8 cellular contexts compared by ENCODE assay signal in the genomic region with DNA sequence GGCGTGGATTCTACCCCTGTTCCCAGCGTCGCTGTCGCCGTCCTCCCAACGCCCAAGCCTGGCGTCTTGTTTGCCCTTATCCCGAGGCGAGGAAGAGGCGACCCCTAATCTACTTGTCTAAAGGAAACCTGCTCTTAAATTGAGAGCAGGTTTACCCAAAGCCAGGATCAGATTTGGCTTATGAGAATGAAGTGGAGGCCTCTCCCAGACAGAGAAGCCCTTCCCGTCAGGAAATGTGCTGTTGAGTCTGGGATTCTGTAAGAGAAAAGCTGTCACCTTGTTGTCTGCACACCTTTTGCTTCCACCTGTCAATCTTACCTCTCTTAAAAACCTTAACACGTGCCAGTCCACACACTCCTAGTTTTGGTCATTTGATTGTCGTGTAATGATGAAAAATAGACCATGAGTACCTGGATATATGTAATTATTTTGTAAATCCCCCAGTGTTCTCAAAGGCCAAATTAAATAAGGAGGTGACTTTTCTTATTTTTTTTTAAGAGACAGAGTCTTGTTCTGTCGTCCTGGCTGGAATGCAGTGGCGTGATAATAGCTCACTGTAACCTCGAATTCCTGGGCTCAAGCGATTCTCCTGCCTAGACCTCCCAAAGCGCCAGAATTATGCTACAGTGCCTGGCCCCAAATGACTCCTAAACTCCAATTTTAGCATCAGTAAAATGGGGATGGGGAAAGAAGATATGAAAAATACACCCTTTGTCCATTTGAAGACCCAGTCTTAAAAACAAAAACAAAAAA. TPM values are rescaled to one million over a fixed set of nuclear protein-coding genes. Genes with fewer than 3 reads are reported as not detected.
DNase-seq lines count a peak whose midpoint lies in the region; ATAC-seq and TF ChIP-seq lines count a peak whose summit lies in the region.

No MANE protein-coding gene starts in this region.

- peak overlapping the region; percentile 99 for H3K27ac ChIP-seq in CD8-positive, alpha-beta memory T cell (ENCODE audit: low read depth, low read length)
- peak overlapping the region; percentile 90 to 99 for H3K27ac ChIP-seq in coronary artery

- H3K4me3 ChIP-seq in CD8-positive, alpha-beta memory T cell (ENCODE audit: low read length) = peak overlapping the region; percentile 81
- H3K4me3 ChIP-seq in Loucy (ENCODE audit: low read length, poor library complexity, severe bottlenecking) (peak overlapping the region; percentile 82), coronary artery (peak overlapping the region; percentile 81)

- peak overlapping the region; percentile 89 to 100 (median 99) for H3K4me3 Mint-ChIP-seq in CD8-positive, alpha-beta memory T cell
- peak overlapping the region; percentile 97 to 99 (median 98) for H3K4me3 Mint-ChIP-seq in nephron

- peak overlapping the region; percentile 97 to 100 (median 100) for H3K27ac Mint-ChIP-seq in CD8-positive, alpha-beta memory T cell
- peak overlapping the region; percentile 100 for H3K27ac Mint-ChIP-seq in nephron

- no peaks in the 10 kb centered on the region for H3K27me3 ChIP-seq in CD8-positive, alpha-beta memory T cell (ENCODE audit: insufficient read depth, low read length, poor library complexity, severe bottlenecking)
- no peaks in the 10 kb centered on the region for H3K27me3 ChIP-seq in Loucy (ENCODE audit: insufficient read depth, low read length, poor library complexity, severe bottlenecking)

- H3K9me3 ChIP-seq in CD8-positive, alpha-beta memory T cell (ENCODE audit: low read length) = no peaks in the 10 kb centered on the region
- no peaks in the 10 kb centered on the region for H3K9me3 ChIP-seq in Loucy (ENCODE audit: insufficient read depth, low read depth, low read length)

- no peaks in the 10 kb centered on the region for H3K27me3 Mint-ChIP-seq in CD8-positive, alpha-beta memory T cell
- no peaks in the 10 kb centered on the region for H3K27me3 Mint-ChIP-seq in nephron (ENCODE audit: low read depth)

- H3K9me3 Mint-ChIP-seq in CD8-positive, alpha-beta memory T cell = no peaks in the 10 kb centered on the region
- H3K9me3 Mint-ChIP-seq in nephron = no peaks in the 10 kb centered on the region

- peaks cover 5% of the 10 kb centered on the region for H3K36me3 ChIP-seq in CD8-positive, alpha-beta memory T cell (ENCODE audit: insufficient read depth, low read length)
- no peaks in the 10 kb centered on the region for H3K36me3 ChIP-seq in Loucy (ENCODE audit: insufficient read depth, low read length)

- peak overlapping the region; percentile 78 for H3K9ac ChIP-seq in Loucy (ENCODE audit: low read depth, low read length, poor library complexity, severe bottlenecking)

- DNase-seq in CD8-positive, alpha-beta memory T cell = no peak
- DNase-seq in coronary artery (ENCODE audit: low spot score) = no peak
- no peak for DNase-seq in T1000 (lab: John Stamatoyannopoulos, UW)
- no peak for DNase-seq in NK-92 (lab: John Stamatoyannopoulos, UW; ENCODE audit: unreplicated experiment)

- CTCF ChIA-PET in CD8-positive, alpha-beta memory T cell (lab: Charles Lee) = interaction anchor here (1.0 to 2.4 kb wide), 3 partner anchors 10 to 204 kb away, joined by 3 to 8 read pairs (median 4); a partner anchor contains a TSS

- H3F3A ChIP-seq in Loucy (ENCODE audit: low read depth) = no peaks in the 10 kb centered on the region

- peaks cover 92% of the 10 kb centered on the region for H3K79me2 ChIP-seq in Loucy (ENCODE audit: insufficient read depth, low read length)

- peaks cover 51% of the 10 kb centered on the region for H3K4me1 ChIP-seq in CD8-positive, alpha-beta memory T cell (ENCODE audit: insufficient read depth, low read length)
- peaks cover 73% of the 10 kb centered on the region for H3K4me1 ChIP-seq in Loucy (ENCODE audit: insufficient read depth, low read length, poor library complexity, severe bottlenecking)

- ATAC-seq in HG03196 (IDR thresholded peaks at IDR 0.05; ENCODE audit: unreplicated experiment) (no peak), HG03097 (IDR thresholded peaks at IDR 0.05; ENCODE audit: low FRiP score, unreplicated experiment) (no peak)

- no peaks in the 10 kb centered on the region for H3K9me2 ChIP-seq in Loucy (replicated peaks; ENCODE audit: low read depth, low read length)

- H3K4me2 ChIP-seq in Loucy (ENCODE audit: low read depth, low read length, poor library complexity, severe bottlenecking) = peak overlapping the region; percentile 97

- POLR2A ChIA-PET in CD8-positive, alpha-beta memory T cell (lab: Charles Lee) = interaction anchor here (0.6 to 3.2 kb wide), 3 partner anchors 10 to 204 kb away, joined by 3 to 48 read pairs (median 12); a partner anchor contains a TSS

- peaks cover 33% of the 10 kb centered on the region for H4K20me1 ChIP-seq in Loucy (ENCODE audit: insufficient read depth, low read length, poor library complexity, severe bottlenecking)

- peaks cover 5 to 41% (median 19%) of the 10 kb centered on the region in 3 donors for H3K36me3 Mint-ChIP-seq in CD8-positive, alpha-beta memory T cell
- H3K36me3 Mint-ChIP-seq in nephron (ENCODE audit: low read depth) = peaks cover 19% of the 10 kb centered on the region

- H2AFZ ChIP-seq in Loucy (ENCODE audit: low read length) = no peak overlapping the region

- H3K4me1 Mint-ChIP-seq in CD8-positive, alpha-beta memory T cell = peaks cover 71 to 85% (median 82%) of the 10 kb centered on the region in 3 donors
- peaks cover 63% of the 10 kb centered on the region for H3K4me1 Mint-ChIP-seq in nephron

- TF ChIP-seq CTCF in Loucy (conservative IDR thresholded peaks at IDR 0.05; ENCODE audit: low read length) (no peak), coronary artery (IDR thresholded peaks at IDR 0.05) (no peak), nephron (IDR thresholded peaks at IDR 0.05; ENCODE audit: unreplicated experiment in 3 of 3) (no peak)

RNA-seq across cellular contexts. Expression of a gene that starts 0.6 kb away (rescaled TPM):
- 10 to 100 TPM; 60.3 to 62.0 TPM for total RNA-seq in CD8-positive, alpha-beta memory T cell
- polyA plus RNA-seq in CD8-positive, alpha-beta memory T cell = 37.4 TPM

RNA-seq across cellular contexts. Expression of a gene that starts 1.1 kb away (rescaled TPM):
- 10 to 100 TPM; 18.5 to 19.4 TPM for total RNA-seq in CD8-positive, alpha-beta memory T cell
- 13.8 TPM for polyA plus RNA-seq in CD8-positive, alpha-beta memory T cell

RNA-seq across cellular contexts. Expression of a gene that starts 56.9 kb away (rescaled TPM):
- not detected for total RNA-seq in CD8-positive, alpha-beta memory T cell
- not detected for polyA plus RNA-seq in CD8-positive, alpha-beta memory T cell
